ENCODE assay signal across 30 cellular contexts in the genomic region with DNA sequence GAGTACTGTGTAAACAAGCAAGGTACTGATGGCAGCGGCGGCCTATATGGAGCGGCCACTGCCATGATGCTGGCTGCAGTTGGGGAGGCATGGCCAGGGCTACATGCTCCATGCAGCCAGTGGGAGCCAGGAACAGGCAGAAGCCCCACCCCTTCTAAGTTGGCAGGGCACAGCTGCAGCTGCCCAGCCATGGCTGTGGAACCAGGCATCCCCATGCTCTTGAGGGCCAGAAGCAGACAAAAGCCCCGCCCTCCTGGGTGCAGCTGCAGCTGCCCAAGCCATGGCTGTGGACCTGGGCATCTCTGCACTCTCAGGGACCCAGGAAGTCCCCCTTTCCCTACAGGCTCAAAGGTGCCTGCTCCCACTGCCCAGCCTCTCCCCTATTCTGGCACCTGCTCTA.
"Had no signal": no experiment of that assay in that cellular context is flagged by ENCODE, and none has a peak within 500 bp of the region (broad histone marks: within the 10 kb centered on the region; RNA-seq: fewer than 3 reads in every experiment).

No MANE protein-coding gene starts in this region.

- H3K4me3 Mint-ChIP-seq: activated CD8-positive, alpha-beta T cell treated with anti-CD3 and anti-CD28 coated beads for 36 hours; activated naive CD4-positive, alpha-beta T cell treated with anti-CD3 and anti-CD28 coated beads for 36 hours; activated naive CD4-positive, alpha-beta T cell treated with anti-CD3 and anti-CD28 coated beads, Interleukin-2, amount 50 U/mL, for 24 hours; activated naive CD8-positive, alpha-beta T cell treated with anti-CD3 and anti-CD28 coated beads for 36 hours; activated naive CD8-positive, alpha-beta T cell treated with anti-CD3 and anti-CD28 coated beads, Interleukin-2, amount 50 U/mL, for 24 hours; activated T-cell treated with anti-CD3 and anti-CD28 coated beads, Interleukin-2, amount 50 U/mL, for 4 hours; activated T-helper 1 cell treated with anti-CD3 and anti-CD28 coated beads, Interleukin-12 subunit alpha, Interleukin-12 subunit beta, Interleukin-2, Interleukin-4 antibody, amounts not matched to agents 30 ng/mL and 10 ng/mL and 1 ng/mL, durations not matched to agents 14 hours and 24 hours and 36 hours; brain; WTC11 had no signal

- H3K4me1 Mint-ChIP-seq: activated naive CD8-positive, alpha-beta T cell treated with anti-CD3 and anti-CD28 coated beads for 36 hours had no signal

- H3K27me3 ChIP-seq: adrenal gland, ascending aorta, breast epithelium, cardiac muscle cell, colonic mucosa, esophagus muscularis mucosa, foreskin keratinocyte, gastrocnemius medialis, heart right ventricle had no signal

- H3K4me1 ChIP-seq: adrenal gland, ascending aorta, breast epithelium, colonic mucosa, foreskin keratinocyte, gastrocnemius medialis, heart right ventricle had no signal

- H3K9me3 ChIP-seq: adrenal gland, ascending aorta, colonic mucosa, gastrocnemius medialis had no signal

- H3K36me3 ChIP-seq: adrenal gland, ascending aorta, breast epithelium, cardiac muscle cell, colonic mucosa, esophagus muscularis mucosa, gastrocnemius medialis, heart right ventricle had no signal

- H3K27ac ChIP-seq: adrenal gland, ascending aorta, cardiac muscle cell, colonic mucosa, esophagus muscularis mucosa, foreskin keratinocyte, gastrocnemius medialis, heart right ventricle had no signal

- H3K4me3 ChIP-seq: adrenal gland, ascending aorta, breast epithelium, cardiac muscle cell, colonic mucosa, esophagus muscularis mucosa, gastrocnemius medialis, heart right ventricle had no signal

- DNase-seq: activated CD4-positive, alpha-beta T cell treated with anti-CD3 and anti-CD28 coated beads for 1 hour; activated CD4-positive, alpha-beta T cell treated with anti-CD3 and anti-CD28 coated beads for 4 hours; activated CD4-positive, alpha-beta T cell treated with anti-CD3 and anti-CD28 coated beads, Interleukin-2, amount 50 U/mL, for 1 hour; activated CD4-positive, alpha-beta T cell treated with anti-CD3 and anti-CD28 coated beads, Interleukin-2, amount 50 U/mL, for 48 hours; activated CD8-positive, alpha-beta memory T cell treated with anti-CD3 and anti-CD28 coated beads for 24 hours; activated CD8-positive, alpha-beta T cell treated with anti-CD3 and anti-CD28 coated beads for 36 hours; activated effector memory CD4-positive, alpha-beta T cell treated with anti-CD3 and anti-CD28 coated beads, Interleukin-2, amount 50 U/mL, for 16 hours; activated naive CD4-positive, alpha-beta T cell treated with anti-CD3 and anti-CD28 coated beads for 36 hours; activated naive CD8-positive, alpha-beta T cell treated with anti-CD3 and anti-CD28 coated beads for 36 hours; activated naive CD8-positive, alpha-beta T cell treated with anti-CD3 and anti-CD28 coated beads, Interleukin-2, amount 50 U/mL, for 24 hours; activated T-cell treated with anti-CD3 and anti-CD28 coated beads, Interleukin-2, amount 50 U/mL, for 4 hours; adrenal gland; central memory CD4-positive, alpha-beta T cell; cerebellar nuclear complex; colonic mucosa; effector CD8-positive, alpha-beta T cell; erythroblast; foreskin keratinocyte; gastrocnemius medialis; heart right ventricle; T-helper 2 cell had no signal

- ATAC-seq: activated CD8-positive, alpha-beta T cell treated with anti-CD3 and anti-CD28 coated beads for 36 hours; activated naive CD8-positive, alpha-beta T cell treated with anti-CD3 and anti-CD28 coated beads, Interleukin-2, amount 50 U/mL, for 24 hours; activated T-cell treated with anti-CD3 and anti-CD28 coated beads, Interleukin-2, amount 50 U/mL, for 4 hours; foreskin keratinocyte; gastrocnemius medialis; heart right ventricle; WTC11 had no signal

- H3K27ac Mint-ChIP-seq: activated CD8-positive, alpha-beta T cell treated with anti-CD3 and anti-CD28 coated beads for 36 hours; activated naive CD4-positive, alpha-beta T cell treated with anti-CD3 and anti-CD28 coated beads for 36 hours; activated naive CD4-positive, alpha-beta T cell treated with anti-CD3 and anti-CD28 coated beads, Interleukin-2, amount 50 U/mL, for 24 hours; activated naive CD8-positive, alpha-beta T cell treated with anti-CD3 and anti-CD28 coated beads for 36 hours; activated naive CD8-positive, alpha-beta T cell treated with anti-CD3 and anti-CD28 coated beads, Interleukin-2, amount 50 U/mL, for 24 hours; activated T-helper 1 cell treated with anti-CD3 and anti-CD28 coated beads, Interleukin-12 subunit alpha, Interleukin-12 subunit beta, Interleukin-2, Interleukin-4 antibody, amounts not matched to agents 30 ng/mL and 10 ng/mL and 1 ng/mL, durations not matched to agents 14 hours and 24 hours and 36 hours; activated T-helper 2 cell treated with anti-CD3 and anti-CD28 coated beads, Interferon-gamma antibody, Interleukin-2, Interleukin-4, amounts not matched to agents 10 μg/mL and 5 μg/mL and 100 μg/mL, durations not matched to agents 14 hours and 24 hours and 36 hours; brain; WTC11 had no signal

- H3K27me3 Mint-ChIP-seq: activated naive CD8-positive, alpha-beta T cell treated with anti-CD3 and anti-CD28 coated beads for 36 hours; brain had no signal
